ENCODE assay signal across 12 cellular contexts in the genomic region with DNA sequence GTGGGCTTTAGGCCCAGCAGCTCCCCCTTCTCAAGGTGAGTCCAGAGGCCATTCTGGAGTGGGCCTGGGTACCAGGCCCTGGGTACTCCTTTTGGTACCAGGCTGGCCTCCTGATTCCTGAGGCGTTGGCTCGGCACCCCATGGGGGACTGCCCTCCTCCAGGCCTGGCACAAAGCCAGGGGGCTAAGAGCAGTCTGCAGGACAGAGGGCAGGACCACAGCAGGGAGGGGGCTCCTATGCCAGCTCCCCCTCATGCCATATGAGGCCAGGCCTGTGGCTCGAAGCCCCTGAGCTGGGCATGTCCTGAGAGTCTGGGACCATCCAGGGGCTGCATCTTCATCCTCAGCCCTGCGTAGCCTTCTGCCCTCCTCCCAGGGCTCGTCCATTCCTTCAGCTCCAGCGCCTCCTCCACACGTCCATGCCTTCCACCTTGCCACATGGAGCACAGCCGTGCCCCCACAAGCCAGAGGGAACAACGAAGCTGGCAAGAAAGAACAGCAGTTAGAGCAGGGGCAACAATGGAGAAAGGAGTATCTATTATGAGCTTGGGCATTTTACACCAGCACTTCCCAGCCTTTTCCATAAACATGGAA. TPM values are rescaled to one million over a fixed set of nuclear protein-coding genes. Genes with fewer than 3 reads are reported as not detected.
DNase-seq lines count a peak whose midpoint lies in the region; ATAC-seq and TF ChIP-seq lines count a peak whose summit lies in the region.
"Had no signal": no experiment of that assay in that cellular context is flagged by ENCODE, and none has a peak within 500 bp of the region (broad histone marks: within the 10 kb centered on the region; RNA-seq: fewer than 3 reads in every experiment).

No MANE protein-coding gene starts in this region.

- no peak overlapping the region for H3K9ac ChIP-seq in endodermal cell (ENCODE audit: extremely low read depth, low read length, poor library complexity, severe bottlenecking)

- peaks cover 8% of the 10 kb centered on the region for H3K36me3 Mint-ChIP-seq in endodermal cell (ENCODE audit: low read depth)
- H3K36me3 Mint-ChIP-seq in activated CD8-positive, alpha-beta T cell treated with anti-CD3 and anti-CD28 coated beads, Interleukin-2, amount 10 ng/mL, durations not matched to agents 7 days and 5 days (ENCODE audit: low read depth), result peaks cover 13% of the 10 kb centered on the region

- CTCF ChIA-PET in RWPE1 (lab: Yijun Ruan, JAX), result interaction anchor here (0.7 to 3.7 kb wide), 7 partner anchors 15 to 534 kb away, joined by 3 to 24 read pairs (median 5); no protein-coding TSS in a partner anchor
- CTCF ChIA-PET in activated CD8-positive, alpha-beta T cell treated with anti-CD3 and anti-CD28 coated beads, Interleukin-2, amount 10 ng/mL, durations not matched to agents 7 days and 5 days (lab: Charles Lee), result interaction anchor here (5.8 kb wide), 1 partner anchor 15 kb away, joined by 40 read pairs; no protein-coding TSS in a partner anchor

- H3K4me1 ChIP-seq in endodermal cell (ENCODE audit: control insufficient read depth, insufficient read depth, low read length) (no peaks in the 10 kb centered on the region), muscle layer of duodenum (ENCODE audit: control insufficient read depth in 1 of 2, insufficient read depth in 2 of 2, low read length in 2 of 2) (peaks cover 4 to 48% of the 10 kb centered on the region in 2 donors), upper lobe of left lung (peaks cover 41 to 69% (median 47%) of the 10 kb centered on the region in 4 donors)

- H3K36me3 ChIP-seq in endodermal cell (ENCODE audit: control insufficient read depth, insufficient read depth, low read length) (peaks cover 22% of the 10 kb centered on the region), muscle layer of duodenum (ENCODE audit: control insufficient read depth in 1 of 2, insufficient read depth in 2 of 2, low read length in 2 of 2) (peaks cover 9 to 19% of the 10 kb centered on the region in 2 donors), upper lobe of left lung (peaks cover 0 to 19% (median 13%) of the 10 kb centered on the region in 4 donors)

- TF ChIP-seq CTCF in RWPE1 (conservative IDR thresholded peaks at IDR 0.05; ENCODE audit: low read depth), result no peak
- no peak for TF ChIP-seq CTCF in endodermal cell (conservative IDR thresholded peaks at IDR 0.05)
- TF ChIP-seq CTCF in upper lobe of left lung (IDR thresholded peaks at IDR 0.05), result no peak

- H3K4me3 ChIP-seq in endodermal cell (ENCODE audit: low read length) (peak overlapping the region; percentile 90), muscle layer of duodenum (ENCODE audit: low read depth in 1 of 2, low read length in 2 of 2) (peak overlapping the region; percentile 57 to 94), upper lobe of left lung (peak overlapping the region in 2 of 4 donors; percentile 84 to 95)

- H3K27ac Mint-ChIP-seq in endodermal cell, result no peak overlapping the region
- H3K27ac Mint-ChIP-seq in activated CD8-positive, alpha-beta T cell treated with anti-CD3 and anti-CD28 coated beads, Interleukin-2, amount 10 ng/mL, durations not matched to agents 7 days and 5 days, result no peak overlapping the region

- peaks cover 27% of the 10 kb centered on the region for H3K27me3 Mint-ChIP-seq in endodermal cell (ENCODE audit: insufficient read depth)
- peaks cover 20% of the 10 kb centered on the region for H3K27me3 Mint-ChIP-seq in activated CD8-positive, alpha-beta T cell treated with anti-CD3 and anti-CD28 coated beads, Interleukin-2, amount 10 ng/mL, durations not matched to agents 7 days and 5 days (ENCODE audit: low read depth)

- no peaks in the 10 kb centered on the region for H3K9me3 Mint-ChIP-seq in endodermal cell
- H3K9me3 Mint-ChIP-seq in activated CD8-positive, alpha-beta T cell treated with anti-CD3 and anti-CD28 coated beads, Interleukin-2, amount 10 ng/mL, durations not matched to agents 7 days and 5 days (ENCODE audit: insufficient read depth), result no peaks in the 10 kb centered on the region

- no peak for TF ChIP-seq POLR2A in upper lobe of left lung (IDR thresholded peaks at IDR 0.05)

- H3K27ac ChIP-seq in RWPE1 (peak overlapping the region; percentile 100), endodermal cell (ENCODE audit: low read depth, low read length) (no peak overlapping the region), muscle layer of duodenum (ENCODE audit: low read length) (peak overlapping the region; percentile 53), upper lobe of left lung (peak overlapping the region in 3 of 4 donors; percentile 88 to 91 (median 91))

- no peak overlapping the region for H3K4me3 Mint-ChIP-seq in endodermal cell
- no peak overlapping the region for H3K4me3 Mint-ChIP-seq in activated CD8-positive, alpha-beta T cell treated with anti-CD3 and anti-CD28 coated beads, Interleukin-2, amount 10 ng/mL, durations not matched to agents 7 days and 5 days

- POLR2A ChIA-PET in RWPE1 (lab: Yijun Ruan, JAX; ENCODE audit: low non-redundant PET), result interaction anchor here (1.3 to 1.4 kb wide), 2 partner anchors 15 to 18 kb away, joined by 6 to 8 read pairs; no protein-coding TSS in a partner anchor
- POLR2A ChIA-PET in activated CD8-positive, alpha-beta T cell treated with anti-CD3 and anti-CD28 coated beads, Interleukin-2, amount 10 ng/mL, durations not matched to agents 7 days and 5 days (lab: Charles Lee), result no interaction called here

- no peak for TF ChIP-seq EP300 in upper lobe of left lung (IDR thresholded peaks at IDR 0.05)

- ATAC-seq in upper lobe of left lung (ENCODE audit: low FRiP score in 2 of 2), result no peak
- ATAC-seq in activated CD8-positive, alpha-beta T cell treated with anti-CD3 and anti-CD28 coated beads, Interleukin-2, amount 10 ng/mL, durations not matched to agents 7 days and 5 days, result no peak

- WGBS in endodermal cell (ENCODE audit: insufficient coverage in 1 of 2, insufficient read length in 1 of 2), 2 experiments, result 93 to 95% methylated on average over 7 to 9 of the region's 9 CpGs
- 89 to 97% methylated on average over 7 to 9 of the region's 9 CpGs for WGBS in upper lobe of left lung, 2 donors

- H3K9me3 ChIP-seq in endodermal cell (ENCODE audit: control insufficient read depth, low read length) (no peaks in the 10 kb centered on the region), muscle layer of duodenum (ENCODE audit: control insufficient read depth in 1 of 2, low read length in 2 of 2) (no peaks in the 10 kb centered on the region), upper lobe of left lung (no peaks in the 10 kb centered on the region)

- H3K4me1 Mint-ChIP-seq in endodermal cell, result peaks cover 13% of the 10 kb centered on the region
- H3K4me1 Mint-ChIP-seq in activated CD8-positive, alpha-beta T cell treated with anti-CD3 and anti-CD28 coated beads, Interleukin-2, amount 10 ng/mL, durations not matched to agents 7 days and 5 days (ENCODE audit: low read depth), result peaks cover 20% of the 10 kb centered on the region

- no peak for DNase-seq in RWPE1 (ENCODE audit: low spot score)
- no peak for DNase-seq in endodermal cell
- DNase-seq in upper lobe of left lung, result peak in 1 of 2 donors; percentile 58
- DNase-seq in T-helper 9 cell, result no peak
- no peak for DNase-seq in activated CD8-positive, alpha-beta T cell treated with anti-CD3 and anti-CD28 coated beads, Interleukin-2, amount 10 ng/mL, durations not matched to agents 7 days and 5 days
- no peak for DNase-seq in putamen (ENCODE audit: low spot score)
- DNase-seq: activated naive CD4-positive, alpha-beta T cell treated with Interleukin-2 at 50 U/mL for 16 hours; DMS79; NCI-H1092 treated with DMSO at 0.1 percent for 48 hours; occipital lobe; SW 1271 had no signal

- H3K27me3 ChIP-seq in endodermal cell (ENCODE audit: control insufficient read depth, insufficient read depth, low read length, poor library complexity, severe bottlenecking) (peaks cover 15% of the 10 kb centered on the region), muscle layer of duodenum (ENCODE audit: low read depth, low read length) (no peaks in the 10 kb centered on the region), upper lobe of left lung (peaks cover 0 to 7% (median 0%) of the 10 kb centered on the region in 4 donors)

RNA-seq across cellular contexts. Expression of a gene that starts 3.2 kb away (rescaled TPM):
- 10 to 100 TPM in 1 of 2 donors, 1 to 10 TPM in 1; 9.6 to 15.8 TPM for total RNA-seq in endodermal cell
- 26.6 TPM for polyA plus RNA-seq in endodermal cell (2013, experiment 1 of 2)
- polyA plus RNA-seq in endodermal cell (2013, experiment 2 of 2), result 25.3 TPM
- total RNA-seq in upper lobe of left lung, result 100 to 1,000 TPM in 3 of 6 donors, 10 to 100 TPM in 3; 45.1 to 211 (median 88.1) TPM
- total RNA-seq in activated CD8-positive, alpha-beta T cell treated with anti-CD3 and anti-CD28 coated beads, Interleukin-2, amount 10 ng/mL, durations not matched to agents 7 days and 5 days, result 10 to 100 TPM; 17.3 to 18.7 TPM

RNA-seq across cellular contexts. Expression of a gene that starts 41.1 kb away (rescaled TPM):
- total RNA-seq in endodermal cell (10 to 100 TPM; 16.1 to 17.7 TPM), upper lobe of left lung (100 to 1,000 TPM; 200 to 495 (median 327) TPM)
- 16.1 TPM for polyA plus RNA-seq in endodermal cell (2013, experiment 1 of 2)
- polyA plus RNA-seq in endodermal cell (2013, experiment 2 of 2), result 21.3 TPM
- total RNA-seq in activated CD8-positive, alpha-beta T cell treated with anti-CD3 and anti-CD28 coated beads, Interleukin-2, amount 10 ng/mL, durations not matched to agents 7 days and 5 days, result 10 to 100 TPM; 78.7 to 80.9 TPM

RNA-seq across cellular contexts. Expression of a gene that starts 44.3 kb away (rescaled TPM):
- total RNA-seq in endodermal cell (under 1 TPM in 1 of 2 donors, not detected in 1; 0.66 TPM), upper lobe of left lung (under 1 TPM in 5 of 6 donors, not detected in 1; 0.15 to 0.78 (median 0.47) TPM)
- 12.6 TPM for polyA plus RNA-seq in endodermal cell (2013, experiment 1 of 2)
- 7.7 TPM for polyA plus RNA-seq in endodermal cell (2013, experiment 2 of 2)
- not detected for total RNA-seq in activated CD8-positive, alpha-beta T cell treated with anti-CD3 and anti-CD28 coated beads, Interleukin-2, amount 10 ng/mL, durations not matched to agents 7 days and 5 days
- total RNA-seq: occipital lobe had no signal

Comparison
In these comparisons a context has a peak if more than half of its experiments do, and no peak if none do; other contexts are left out.
1. RNA of a gene that starts 41.1 kb away (total RNA-seq): 200 to 495 TPM in upper lobe of left lung and 78.7 to 80.9 TPM in activated CD8-positive, alpha-beta T cell treated with anti-CD3 and anti-CD28 coated beads, Interleukin-2, amount 10 ng/mL, durations not matched to agents 7 days and 5 days; 16.1 to 17.7 TPM in endodermal cell; every median in the first group is over 4 times any median in the second.